Comparison of ENCODE assay signal across 8 cellular contexts in genomic region chr12:46664771-46665287, GRCh38.
DNase-seq lines count a peak whose midpoint lies in the region; ATAC-seq, FAIRE-seq and TF ChIP-seq lines count a peak whose summit lies in the region.

No MANE protein-coding gene starts in this region.

- H3K27ac ChIP-seq in gastrocnemius medialis: peak overlapping the region; percentile 67 to 80 (median 74)

- H3K4me3 Mint-ChIP-seq in chondrocyte (ENCODE audit: unreplicated experiment): no peak overlapping the region

- no peak for FAIRE-seq in GM12891 (lab: Jason Lieb, UNC)

- no peaks in the 10 kb centered on the region for H3K27me3 Mint-ChIP-seq in chondrocyte (ENCODE audit: low read depth)

- TF ChIP-seq POLR2A in GM12891 (IDR thresholded peaks at IDR 0.05; ENCODE audit: low read depth, low read length) (no peak), gastrocnemius medialis (IDR thresholded peaks at IDR 0.05) (no peak)

- ATAC-seq in gastrocnemius medialis (peak; percentile 93 to 94), HG02884 (IDR thresholded peaks at IDR 0.05; ENCODE audit: unreplicated experiment) (no peak), HG02973 (IDR thresholded peaks at IDR 0.05; ENCODE audit: unreplicated experiment) (no peak)

- TF ChIP-seq CTCF in chondrocyte (IDR thresholded peaks at IDR 0.05) (no peak), gastrocnemius medialis (IDR thresholded peaks at IDR 0.05 in 4 of 5, conservative IDR thresholded peaks at IDR 0.05 in 1 of 5) (no peak)

- H3K9me3 ChIP-seq in gastrocnemius medialis: no peaks in the 10 kb centered on the region

- no peaks in the 10 kb centered on the region for H3K27me3 ChIP-seq in gastrocnemius medialis

- peaks cover 2% of the 10 kb centered on the region for H3K36me3 Mint-ChIP-seq in chondrocyte (ENCODE audit: low read depth)

- in situ Hi-C loops in gastrocnemius medialis (cut with MboI; ENCODE audit: low sequenced_read_pairs in 4 of 4): loop anchor here (10.0 to 25.0 kb wide), 5 partner anchors 300 to 678 kb away; partner anchors contain the start of genes SCAF11 (in 2 of the 4) and SLC38A2 (in 1 of the 4)

- peaks cover 3% of the 10 kb centered on the region for H3K9me3 Mint-ChIP-seq in chondrocyte (ENCODE audit: low read depth)

- H3K4me3 ChIP-seq in gastrocnemius medialis: no peak overlapping the region

- H3K4me1 ChIP-seq in gastrocnemius medialis: peaks cover 31 to 46% of the 10 kb centered on the region in 2 donors

- intact Hi-C loops in gastrocnemius medialis (cut with DNase I; ENCODE audit: low total_unique reads): loop anchor here (5.0 to 10.0 kb wide), 7 partner anchors 48 to 673 kb away; partner anchors contain the start of gene SCAF11

- no peaks in the 10 kb centered on the region for H3K36me3 ChIP-seq in gastrocnemius medialis

- peaks cover 54% of the 10 kb centered on the region for H3K4me1 Mint-ChIP-seq in chondrocyte (ENCODE audit: low read depth)

- POLR2A ChIA-PET in HEK293T (lab: Yijun Ruan, JAX): interaction anchor here (0.8 to 1.9 kb wide), 3 partner anchors 292 to 396 kb away, joined by 3 to 5 read pairs (median 3); partner anchors contain the start of genes SLC38A1 and SLC38A2

- H3K27ac Mint-ChIP-seq in chondrocyte (ENCODE audit: unreplicated experiment): peak overlapping the region; percentile 39

- DNase-seq in GM12891 (ENCODE audit: insufficient read length, low spot score): no peak
- DNase-seq in HEK293T (ENCODE audit: extremely low spot score): peak; percentile 29
- peak; percentile 44 for DNase-seq in NCI-H748 (lab: John Stamatoyannopoulos, UW; ENCODE audit: unreplicated experiment)
- DNase-seq in chondrocyte (ENCODE audit: low spot score): no peak
- peak; percentile 27 to 33 for DNase-seq in gastrocnemius medialis
- no peak for DNase-seq in activated CD8-positive, alpha-beta memory T cell treated with anti-CD3 and anti-CD28 coated beads for 24 hours

- CTCF ChIA-PET in HEK293T (lab: Yijun Ruan, JAX): interaction anchor here (0.7 kb wide), 1 partner anchor 10 kb away, joined by 4 read pairs; no protein-coding TSS in a partner anchor

TF ChIP-seq in GM12891, 5 proteins besides CTCF, POLR2A, EP300 and RAD21:
- TF ChIP-seq POU2F2 (IDR thresholded peaks at IDR 0.05; ENCODE audit: low read depth, low read length) (no peak), PAX5 (IDR thresholded peaks at IDR 0.05; ENCODE audit: insufficient read depth, low read length, severe bottlenecking) (no peak), POLR2AphosphoS5 (IDR thresholded peaks at IDR 0.05; ENCODE audit: low read depth, low read length) (no peak), SPI1 (IDR thresholded peaks at IDR 0.05; ENCODE audit: low read depth, low read length) (0 out of 2 replicates have a peak, but pooled peaks have one; percentile 5), TAF1 (IDR thresholded peaks at IDR 0.05; ENCODE audit: low read depth, low read length) (no peak)
TF ChIP-seq in GM12891: peak in this region for 1.

TF ChIP-seq in HEK293T, 16 proteins besides CTCF, POLR2A, EP300 and RAD21:
- no peak for TF ChIP-seq HDGF (IDR thresholded peaks at IDR 0.05; ENCODE audit: borderline replicate concordance)
- TF ChIP-seq ARNT (IDR thresholded peaks at IDR 0.05): peak; percentile 58; the same call in 1 of the 2 replicates
- peak; percentile 51; the same call in 1 of the 2 replicates for TF ChIP-seq PKNOX1 (IDR thresholded peaks at IDR 0.05)

Comparison
In these comparisons a context has a peak if more than half of its experiments do, and no peak if none do; other contexts are left out.
1. DNase-seq: peak in HEK293T (single experiment), NCI-H748 (single experiment) and gastrocnemius medialis (2 of 2); none in GM12891 (single experiment), chondrocyte (single experiment) and activated CD8-positive, alpha-beta memory T cell treated with anti-CD3 and anti-CD28 coated beads for 24 hours (single experiment).
2. ATAC-seq: peak in gastrocnemius medialis (2 of 2); none in HG02884 (single experiment) and HG02973 (single experiment).